ENCODE assay signal across 10 cellular contexts in genomic region chr6:111992851-111993250, GRCh38.
DNase-seq lines count a peak whose midpoint lies in the region; ATAC-seq and TF ChIP-seq lines count a peak whose summit lies in the region.
"Had no signal": no experiment of that assay in that cellular context is flagged by ENCODE, and none has a peak within 500 bp of the region (broad histone marks: within the 10 kb centered on the region; RNA-seq: fewer than 3 reads in every experiment).

No MANE protein-coding gene starts in this region.

- H2AFZ ChIP-seq in PC-3 (ENCODE audit: low read length) = no peak overlapping the region; the same call in 1 of the 2 replicates
- H2AFZ ChIP-seq: parathyroid adenoma had no signal

- CTCF ChIA-PET in PC-3 (lab: Charles Lee) = no interaction called here

- H4K20me1 ChIP-seq in PC-3 (ENCODE audit: low read length) = no peaks in the 10 kb centered on the region

- H3K4me1 ChIP-seq in PC-3 (ENCODE audit: insufficient read depth, low read length) (peaks cover 24% of the 10 kb centered on the region), thymus (ENCODE audit: control insufficient read depth, insufficient read depth, low read length) (peaks cover 25% of the 10 kb centered on the region)
- H3K4me1 ChIP-seq: parathyroid adenoma had no signal

- no peak for TF ChIP-seq CTCF in PC-3 (conservative IDR thresholded peaks at IDR 0.05; ENCODE audit: low read depth, low read length)

- in situ Hi-C loops in KBM-7 (cut with MboI; ENCODE audit: low pct_unique_long_range_greater_than_20kb, low sequenced_read_pairs) = no loop called here

- intact Hi-C loops in PC-3 (cut with micrococcal nuclease) (no loop called here), Right ventricle myocardium inferior (cut with DNase I) (no loop called here)

- BruUV-seq in PC-3 (replicated peaks; lab: Mats Ljungman, UMichigan) = no TSS peak

- no peak overlapping the region for H3K4me3 ChIP-seq in PC-3 (ENCODE audit: low read length)
- H3K4me3 ChIP-seq in thymus (ENCODE audit: low read length) = no peak overlapping the region
- H3K4me3 ChIP-seq: cardiac muscle cell had no signal

- H3K9me3 Mint-ChIP-seq in activated naive CD8-positive, alpha-beta T cell treated with anti-CD3 and anti-CD28 coated beads, Interleukin-2, amount 50 U/mL, for 24 hours = peaks cover 5% of the 10 kb centered on the region

- H3K4me2 ChIP-seq in PC-3 (ENCODE audit: low read length) = peak overlapping the region; percentile 21; the same call in 1 of the 2 replicates

- H3K27me3 ChIP-seq in PC-3 (ENCODE audit: low read length) = no peaks in the 10 kb centered on the region
- no peaks in the 10 kb centered on the region for H3K27me3 ChIP-seq in thymus (ENCODE audit: control insufficient read depth, insufficient read depth)

- ATAC-seq in PC-3 = peak; percentile 66
- peak; percentile 76 for ATAC-seq in activated naive CD8-positive, alpha-beta T cell treated with anti-CD3 and anti-CD28 coated beads, Interleukin-2, amount 50 U/mL, for 24 hours
- ATAC-seq in Right ventricle myocardium inferior = no peak

- no peak overlapping the region for H3K9ac ChIP-seq in PC-3 (ENCODE audit: low read length)
- H3K9ac ChIP-seq: parathyroid adenoma had no signal

- H3K36me3 Mint-ChIP-seq in activated naive CD8-positive, alpha-beta T cell treated with anti-CD3 and anti-CD28 coated beads, Interleukin-2, amount 50 U/mL, for 24 hours (ENCODE audit: low read depth) = no peaks in the 10 kb centered on the region

- H3K36me3 ChIP-seq in PC-3 (ENCODE audit: low read depth, low read length) (no peaks in the 10 kb centered on the region), thymus (ENCODE audit: control insufficient read depth, insufficient read depth) (no peaks in the 10 kb centered on the region)
- H3K36me3 ChIP-seq: cardiac muscle cell had no signal

- H3K79me2 ChIP-seq in PC-3 (ENCODE audit: low read length) = no peaks in the 10 kb centered on the region
- H3K79me2 ChIP-seq: parathyroid adenoma had no signal

- POLR2A ChIA-PET in PC-3 (lab: Charles Lee; ENCODE audit: unreplicated experiment) = no interaction called here

- no peaks in the 10 kb centered on the region for H3F3A ChIP-seq in PC-3 (ENCODE audit: low read length, unreplicated experiment)

- H3K4me1 Mint-ChIP-seq in activated naive CD8-positive, alpha-beta T cell treated with anti-CD3 and anti-CD28 coated beads, Interleukin-2, amount 50 U/mL, for 24 hours = peaks cover 87% of the 10 kb centered on the region

- H3K9me2 ChIP-seq in PC-3 (replicated peaks; ENCODE audit: low read length) = no peaks in the 10 kb centered on the region

- H3K27ac Mint-ChIP-seq in activated naive CD8-positive, alpha-beta T cell treated with anti-CD3 and anti-CD28 coated beads, Interleukin-2, amount 50 U/mL, for 24 hours = peak overlapping the region; percentile 95

- 25% methylated on average over 4 of the region's 4 CpGs for WGBS in thymus

- H3K9me3 ChIP-seq in PC-3 (ENCODE audit: low read length) = no peaks in the 10 kb centered on the region
- no peaks in the 10 kb centered on the region for H3K9me3 ChIP-seq in thymus (ENCODE audit: control insufficient read depth)

- H3K4me3 Mint-ChIP-seq in activated naive CD8-positive, alpha-beta T cell treated with anti-CD3 and anti-CD28 coated beads, Interleukin-2, amount 50 U/mL, for 24 hours = peak overlapping the region; percentile 43

- H3K27ac ChIP-seq in PC-3 (ENCODE audit: low read length) = peak overlapping the region; percentile 34; the same call in 1 of the 2 replicates
- peak overlapping the region; percentile 31 for H3K27ac ChIP-seq in thymus (ENCODE audit: low read depth)
- H3K27ac ChIP-seq: cardiac muscle cell, parathyroid adenoma had no signal

- DNase-seq in stimulated activated CD4-positive, alpha-beta T cell treated with anti-CD3 and anti-CD28 coated beads, Interleukin-12 subunit alpha, Interleukin-12 subunit beta, amount 100 ng/mL, for 4 hours = peak; percentile 33
- no peak for DNase-seq in stimulated activated CD4-positive, alpha-beta T cell treated with anti-CD3 and anti-CD28 coated beads, Interleukin-2, amount 100 ng/mL, for 48 hours
- DNase-seq in PC-3 = peak; percentile 60
- DNase-seq in activated naive CD8-positive, alpha-beta T cell treated with anti-CD3 and anti-CD28 coated beads, Interleukin-2, amount 50 U/mL, for 24 hours = peak; percentile 51
- DNase-seq in KBM-7 = no peak
- no peak for DNase-seq in SHP77 treated with DMSO at 0.1 percent for 48 hours (lab: John Stamatoyannopoulos, UW)
- DNase-seq in Right ventricle myocardium inferior (ENCODE audit: missing footprints) = no peak

- H3K27me3 Mint-ChIP-seq in activated naive CD8-positive, alpha-beta T cell treated with anti-CD3 and anti-CD28 coated beads, Interleukin-2, amount 50 U/mL, for 24 hours = no peaks in the 10 kb centered on the region

Comparison
In these comparisons a context has a peak if more than half of its experiments do, and no peak if none do; other contexts are left out.
1. DNase-seq: peak in stimulated activated CD4-positive, alpha-beta T cell treated with anti-CD3 and anti-CD28 coated beads, Interleukin-12 subunit alpha, Interleukin-12 subunit beta, amount 100 ng/mL, for 4 hours (single experiment), PC-3 (single experiment) and activated naive CD8-positive, alpha-beta T cell treated with anti-CD3 and anti-CD28 coated beads, Interleukin-2, amount 50 U/mL, for 24 hours (single experiment); none in stimulated activated CD4-positive, alpha-beta T cell treated with anti-CD3 and anti-CD28 coated beads, Interleukin-2, amount 100 ng/mL, for 48 hours (0 of 2), KBM-7 (single experiment), SHP77 treated with DMSO at 0.1 percent for 48 hours (single experiment) and Right ventricle myocardium inferior (single experiment).